ENCODE assay signal across 23 cellular contexts in genomic region chr19:18027151-18027550, GRCh38. TPM values are rescaled to one million over a fixed set of nuclear protein-coding genes. Genes with fewer than 3 reads are reported as not detected.
"Had no signal": no experiment of that assay in that cellular context is flagged by ENCODE, and none has a peak within 500 bp of the region (broad histone marks: within the 10 kb centered on the region; RNA-seq: fewer than 3 reads in every experiment).

No MANE protein-coding gene starts in this region.

- H3K36me3 ChIP-seq: breast epithelium, heart right ventricle, lower lobe of right lung, neutrophil, ovary, prostate gland, right atrium auricular region, suprapubic skin, tibial nerve, WERI-Rb-1 had no signal

- H3K27me3 Mint-ChIP-seq: activated naive CD8-positive, alpha-beta T cell; stimulated activated naive CD8-positive, alpha-beta T cell treated with anti-CD3 and anti-CD28 coated beads, Interleukin-15, amount 100 ng/mL, for 72 hours had no signal

- H3K36me3 Mint-ChIP-seq: activated naive CD8-positive, alpha-beta T cell; mesothelial cell of epicardium had no signal

- H3K27me3 ChIP-seq: breast epithelium, heart right ventricle, neutrophil, ovary, right atrium auricular region, suprapubic skin, tibial nerve had no signal

- H3K27ac Mint-ChIP-seq: activated naive CD8-positive, alpha-beta T cell; activated T-helper 2 cell treated with anti-CD3 and anti-CD28 coated beads, Interferon-gamma antibody, Interleukin-2, Interleukin-4, amounts not matched to agents 10 μg/mL and 5 μg/mL and 100 μg/mL, durations not matched to agents 14 hours and 24 hours and 36 hours; mesothelial cell of epicardium; nephron; stimulated activated naive CD8-positive, alpha-beta T cell treated with anti-CD3 and anti-CD28 coated beads, Interleukin-15, amount 100 ng/mL, for 72 hours had no signal

- H3K9me3 Mint-ChIP-seq: activated T-cell treated with anti-CD3 and anti-CD28 coated beads, Interleukin-2, amount 50 U/mL, for 4 hours; activated T-helper 2 cell treated with anti-CD3 and anti-CD28 coated beads, Interferon-gamma antibody, Interleukin-2, Interleukin-4, amounts not matched to agents 10 μg/mL and 5 μg/mL and 100 μg/mL, durations not matched to agents 14 hours and 24 hours and 36 hours; mesothelial cell of epicardium; nephron had no signal

- H3K27ac ChIP-seq: breast epithelium, coronary artery, epithelial cell of prostate, heart right ventricle, lower lobe of right lung, neutrophil, ovary, prostate gland, right atrium auricular region, suprapubic skin, WERI-Rb-1 had no signal

- H3K4me3 Mint-ChIP-seq: activated naive CD8-positive, alpha-beta T cell; activated T-cell treated with anti-CD3 and anti-CD28 coated beads, Interleukin-2, amount 50 U/mL, for 4 hours; mesothelial cell of epicardium; nephron; stimulated activated naive CD8-positive, alpha-beta T cell treated with anti-CD3 and anti-CD28 coated beads, Interleukin-15, amount 100 ng/mL, for 72 hours had no signal

- H3K4me3 ChIP-seq: breast epithelium, coronary artery, heart right ventricle, lower lobe of right lung, ovary, prostate gland, right atrium auricular region, suprapubic skin, tibial nerve had no signal

- H3K9me3 ChIP-seq: breast epithelium, heart right ventricle, lower lobe of right lung, neutrophil, ovary, prostate gland, right atrium auricular region, suprapubic skin, tibial nerve had no signal

- DNase-seq: activated CD8-positive, alpha-beta memory T cell treated with anti-CD3 and anti-CD28 coated beads for 24 hours; activated CD8-positive, alpha-beta memory T cell treated with anti-CD3 and anti-CD28 coated beads, Interleukin-2, amount 50 U/mL, for 4 hours; activated naive CD4-positive, alpha-beta T cell; activated T-cell treated with anti-CD3 and anti-CD28 coated beads, Interleukin-2, amount 50 U/mL, for 4 hours; heart right ventricle; kidney; lower lobe of right lung; ovary; stimulated activated CD4-positive, alpha-beta T cell treated with anti-CD3 and anti-CD28 coated beads, Interleukin-4, amount 100 ng/mL, for 4 hours; stimulated activated naive CD8-positive, alpha-beta T cell treated with anti-CD3 and anti-CD28 coated beads, Interleukin-15, amount 100 ng/mL, for 72 hours; WERI-Rb-1 had no signal

- ATAC-seq: activated T-cell treated with anti-CD3 and anti-CD28 coated beads, Interleukin-2, amount 50 U/mL, for 4 hours; heart right ventricle; lower lobe of right lung; stimulated activated naive CD8-positive, alpha-beta T cell treated with anti-CD3 and anti-CD28 coated beads, Interleukin-15, amount 100 ng/mL, for 72 hours had no signal

- H3K4me1 Mint-ChIP-seq: mesothelial cell of epicardium had no signal

RNA-seq across cellular contexts. Expression of gene IL12RB1, which starts 59.6 kb away (rescaled TPM):
- total RNA-seq: mesothelial cell of epicardium had no signal
